ENCODE assay signal across 8 cellular contexts in genomic region chr17:27236710-27237315, GRCh38. TPM values are rescaled to one million over a fixed set of nuclear protein-coding genes. Genes with fewer than 3 reads are reported as not detected.
A peak's percentile ranks its signal among the peaks of the same experiment; 100 is the strongest.
DNase-seq lines count a peak whose midpoint lies in the region; ATAC-seq and TF ChIP-seq lines count a peak whose summit lies in the region.

No MANE protein-coding gene starts in this region.

- no peaks in the 10 kb centered on the region for H3K79me2 ChIP-seq in OCI-LY7 (ENCODE audit: insufficient read depth, low read depth, low read length)

- no peaks in the 10 kb centered on the region for H3K4me1 Mint-ChIP-seq in natural killer cell

- peaks cover 6% of the 10 kb centered on the region for H3K4me1 ChIP-seq in OCI-LY7 (ENCODE audit: insufficient read depth, low read length, poor library complexity, severe bottlenecking)

- POLR2A ChIA-PET in OCI-LY7 (lab: Charles Lee), result interaction anchor here (0.6 to 1.5 kb wide), 9 partner anchors 9 to 363 kb away, joined by 3 to 10 read pairs (median 3); no protein-coding TSS in a partner anchor

- no peak for TF ChIP-seq POLR2A in erythroblast (IDR thresholded peaks at IDR 0.05; ENCODE audit: low read length)

- intact Hi-C loops in OCI-LY7 (cut with micrococcal nuclease; ENCODE audit: unreplicated experiment), result loop anchor here (1.0 to 5.0 kb wide), 3 partner anchors 95 to 415 kb away; no protein-coding TSS in a partner anchor
- intact Hi-C loops in natural killer cell (cut with micrococcal nuclease), result loop anchor here (1.0 to 2.0 kb wide), 5 partner anchors 95 to 414 kb away; no protein-coding TSS in a partner anchor

- CTCF ChIA-PET in OCI-LY7 (lab: Charles Lee; ENCODE audit: unreplicated experiment), result interaction anchor here (2.1 kb wide), 1 partner anchor 96 kb away, joined by 5 read pairs; no protein-coding TSS in a partner anchor

- H3K4me2 ChIP-seq in OCI-LY7 (ENCODE audit: low read length), result no peak overlapping the region

- no peak overlapping the region for H3K4me3 Mint-ChIP-seq in natural killer cell

- no peak overlapping the region for H3K27ac Mint-ChIP-seq in natural killer cell

- H3K27ac ChIP-seq in HL-60 (replicated peaks) (no peak overlapping the region), OCI-LY7 (ENCODE audit: low read depth, low read length, poor library complexity, severe bottlenecking) (no peak overlapping the region)

- no TSS peak for BruUV-seq in OCI-LY7 (replicated peaks; lab: Mats Ljungman, UMichigan)

- H3K27me3 ChIP-seq in HL-60 (ENCODE audit: insufficient read depth, poor library complexity, severe bottlenecking), result no peaks in the 10 kb centered on the region

- no peaks in the 10 kb centered on the region for H3K9me2 ChIP-seq in OCI-LY7 (ENCODE audit: insufficient read depth, low read length)

- H3K9me3 ChIP-seq in OCI-LY7 (ENCODE audit: low read length), result no peaks in the 10 kb centered on the region

- no peaks in the 10 kb centered on the region for H3K36me3 ChIP-seq in OCI-LY7 (ENCODE audit: insufficient read depth, low read length)

- H3K36me3 Mint-ChIP-seq in natural killer cell, result no peaks in the 10 kb centered on the region

- TF ChIP-seq CTCF in HL-60 (IDR thresholded peaks at IDR 0.05; ENCODE audit: insufficient read depth, low read length), result peak; percentile 74
- peak; percentile 97 for TF ChIP-seq CTCF in OCI-LY7 (conservative IDR thresholded peaks at IDR 0.05; ENCODE audit: low read length)
- TF ChIP-seq CTCF in natural killer cell (IDR thresholded peaks at IDR 0.05), result peak; percentile 91

- peaks cover 0 to 6% of the 10 kb centered on the region in 2 donors for H3K27me3 Mint-ChIP-seq in natural killer cell (ENCODE audit: low read depth in 2 of 2)

- DNase-seq in CMK (ENCODE audit: low read depth) (peak; percentile 43), HL-60 (ENCODE audit: low read depth in 1 of 2, low spot score in 1 of 2) (peak in 1 of 2 experiments; percentile 68), OCI-LY7 (ENCODE audit: low spot score) (peak; percentile 72), erythroblast (lab: John Stamatoyannopoulos, UW) (peak; percentile 70 to 88), natural killer cell (peak; percentile 72)
- peak; percentile 81 for DNase-seq in activated CD8-positive, alpha-beta memory T cell treated with anti-CD3 and anti-CD28 coated beads, Interleukin-2, amount 50 U/mL, for 4 hours
- peak; percentile 63 for DNase-seq in stimulated activated naive CD4-positive, alpha-beta T cell treated with Interleukin-2 at 50 U/mL for 16 hours (lab: John Stamatoyannopoulos, UW)

- ATAC-seq in natural killer cell (peak; percentile 90 to 99 (median 91)), GM21360 (IDR thresholded peaks at IDR 0.05; ENCODE audit: unreplicated experiment) (no peak)

- no peaks in the 10 kb centered on the region for H4K20me1 ChIP-seq in OCI-LY7 (ENCODE audit: insufficient read depth, low read length)

- H2AFZ ChIP-seq in OCI-LY7 (ENCODE audit: low read length), result no peak overlapping the region

- H3K4me3 ChIP-seq in HL-60 (replicated peaks; ENCODE audit: insufficient read depth, low read length), result no peak overlapping the region
- no peak overlapping the region for H3K4me3 ChIP-seq in OCI-LY7 (ENCODE audit: low read depth, low read length, poor library complexity, severe bottlenecking)

- H3K9me3 Mint-ChIP-seq in natural killer cell, result no peaks in the 10 kb centered on the region

RNA-seq across cellular contexts. Expression of gene WSB1, which starts 57.1 kb away (rescaled TPM):
- total RNA-seq in OCI-LY7 (2014; rRNA removed; shearing (Covaris generic)), result 86.0 and 118 TPM in 2 replicates
- total RNA-seq in OCI-LY7 (2022) (115 and 118 TPM in 2 replicates), natural killer cell (100 to 1,000 TPM; 124 to 205 (median 187) TPM)
